In genomic region chr6:95230071-95230740, GRCh38 we compare ENCODE assay signal across 17 cellular contexts.
"Had no signal": no experiment of that assay in that cellular context is flagged by ENCODE, and none has a peak within 500 bp of the region (broad histone marks: within the 10 kb centered on the region; RNA-seq: fewer than 3 reads in every experiment).

No MANE protein-coding gene starts in this region.

- DNase-seq: activated CD4-positive, alpha-beta T cell treated with anti-CD3 and anti-CD28 coated beads, Interleukin-2, amount 10 ng/mL, durations not matched to agents 24 days and 14 days; activated CD4-positive, CD25-positive, alpha-beta regulatory T cell; activated CD8-positive, alpha-beta memory T cell treated with anti-CD3 and anti-CD28 coated beads, Interleukin-2, amount 50 U/mL, for 48 hours; activated gamma-delta T cell; activated T-cell treated with anti-CD3 and anti-CD28 coated beads, Interleukin-2, amount 50 U/mL, for 72 hours; erythroblast; kidney; left lung; naive thymus-derived CD8-positive, alpha-beta T cell; pancreas; spleen; stimulated activated CD4-positive, alpha-beta T cell treated with anti-CD3 and anti-CD28 coated beads, Interleukin-1b, Interleukin-23, amount 100 ng/mL, for 48 hours; upper lobe of right lung had no signal

- ATAC-seq: activated naive CD4-positive, alpha-beta T cell treated with anti-CD3 and anti-CD28 coated beads, Interleukin-2, amount 50 U/mL, for 72 hours; activated T-cell treated with anti-CD3 and anti-CD28 coated beads, Interleukin-2, amount 50 U/mL, for 72 hours; left lung; naive thymus-derived CD8-positive, alpha-beta T cell; pancreas; sciatic nerve; upper lobe of right lung had no signal

- H3K27ac ChIP-seq: hepatocyte, left lung, pancreas, spleen, thoracic aorta, upper lobe of right lung had no signal
